Comparison of ENCODE assay signal across 1 cellular context in genomic region chr2:68411397-68412126, GRCh38.
TF ChIP-seq lines count a peak whose summit lies in the region.

No MANE protein-coding gene starts in this region.

TF ChIP-seq in K562, 482 proteins besides CTCF, POLR2A, EP300 and RAD21:
- TF ChIP-seq STAT5A (IDR thresholded peaks at IDR 0.05; ENCODE audit: borderline replicate concordance, low read length) (no peak), FIP1L1 (IDR thresholded peaks at IDR 0.05; ENCODE audit: low read depth, low read length, poor library complexity, severe bottlenecking) (no peak), USF1 (CRISPR knock-in tag; IDR thresholded peaks at IDR 0.05) (no peak)
- TF ChIP-seq, protein P1, sequence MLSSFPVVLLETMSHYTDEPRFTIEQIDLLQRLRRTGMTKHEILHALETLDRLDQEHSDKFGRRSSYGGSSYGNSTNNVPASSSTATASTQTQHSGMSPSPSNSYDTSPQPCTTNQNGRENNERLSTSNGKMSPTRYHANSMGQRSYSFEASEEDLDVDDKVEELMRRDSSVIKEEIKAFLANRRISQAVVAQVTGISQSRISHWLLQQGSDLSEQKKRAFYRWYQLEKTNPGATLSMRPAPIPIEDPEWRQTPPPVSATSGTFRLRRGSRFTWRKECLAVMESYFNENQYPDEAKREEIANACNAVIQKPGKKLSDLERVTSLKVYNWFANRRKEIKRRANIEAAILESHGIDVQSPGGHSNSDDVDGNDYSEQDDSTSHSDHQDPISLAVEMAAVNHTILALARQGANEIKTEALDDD (IDR thresholded peaks at IDR 0.05) = 0 out of 2 replicates have a peak, but pooled peaks have one; percentile 38
